In genomic region chr20:58690851-58691250, GRCh38 we compare ENCODE assay signal across 10 cellular contexts. TPM values are rescaled to one million over a fixed set of nuclear protein-coding genes. Genes with fewer than 3 reads are reported as not detected.
DNase-seq lines count a peak whose midpoint lies in the region; ATAC-seq, FAIRE-seq and TF ChIP-seq lines count a peak whose summit lies in the region.
"Had no signal": no experiment of that assay in that cellular context is flagged by ENCODE, and none has a peak within 500 bp of the region (broad histone marks: within the 10 kb centered on the region; RNA-seq: fewer than 3 reads in every experiment).

No MANE protein-coding gene starts in this region.

- H3K27me3 ChIP-seq in HepG2 (ENCODE audit: control insufficient read depth in 1 of 2, insufficient read depth in 2 of 2, low read length in 2 of 2) = no peaks in the 10 kb centered on the region
- H3K27me3 ChIP-seq in right lobe of liver = no peaks in the 10 kb centered on the region
- H3K27me3 ChIP-seq in trophoblast cell (ENCODE audit: insufficient read depth, low read length) = no peaks in the 10 kb centered on the region
- no peaks in the 10 kb centered on the region for H3K27me3 ChIP-seq in MG63

- no peak overlapping the region for H4K8ac ChIP-seq in trophoblast cell (ENCODE audit: low read depth, low read length)

- WGBS in HepG2 (ENCODE audit: low lambda C conversion rate) = 86% methylated on average over 6 of the region's 6 CpGs
- WGBS in right lobe of liver (ENCODE audit: insufficient coverage, low coverage, low lambda C conversion rate, missing lambda C conversion rate) = 48% methylated on average over 6 of the region's 6 CpGs
- WGBS in trophoblast cell (ENCODE audit: extremely low coverage, insufficient coverage, insufficient read length) = no CpG with 5 or more reads among the region's 6 CpGs

- FAIRE-seq in HepG2 (lab: Jason Lieb, UNC) = no peak

- no peak overlapping the region for H4K91ac ChIP-seq in trophoblast cell (ENCODE audit: low read depth, low read length)

- H3K23ac ChIP-seq in trophoblast cell (ENCODE audit: low read length) = no peak overlapping the region

- H2AFZ ChIP-seq in HepG2 (ENCODE audit: low read length) (no peak overlapping the region), trophoblast cell (ENCODE audit: insufficient read depth, low read length, poor library complexity) (no peak overlapping the region)

- ATAC-seq in HepG2 = no peak
- no peak for ATAC-seq in right lobe of liver
- ATAC-seq in naive thymus-derived CD8-positive, alpha-beta T cell = no peak
- ATAC-seq: Panc1; stimulated activated naive CD8-positive, alpha-beta T cell treated with anti-CD3 and anti-CD28 coated beads, Interleukin-15, amount 100 ng/mL, for 72 hours had no signal

- no peaks in the 10 kb centered on the region for H3K4me1 ChIP-seq in HepG2 (ENCODE audit: insufficient read depth, low read length)
- H3K4me1 ChIP-seq in right lobe of liver = peaks cover 0 to 13% (median 3%) of the 10 kb centered on the region in 4 donors
- peaks cover 9 to 12% of the 10 kb centered on the region in 2 experiments for H3K4me1 ChIP-seq in trophoblast cell (ENCODE audit: control insufficient read depth in 1 of 2, insufficient read depth in 2 of 2, low read length in 2 of 2)

- H3K79me1 ChIP-seq in trophoblast cell (ENCODE audit: low read length) = peaks cover 9% of the 10 kb centered on the region

- no TSS peak for BruUV-seq in HepG2 (replicated peaks; lab: Mats Ljungman, UMichigan)

- H3K79me2 ChIP-seq in HepG2 (ENCODE audit: insufficient read depth, low read length) = no peaks in the 10 kb centered on the region
- peaks cover 2% of the 10 kb centered on the region for H3K79me2 ChIP-seq in trophoblast cell (ENCODE audit: control insufficient read depth, insufficient read depth, low read length, poor library complexity)

- H3K27me3 Mint-ChIP-seq in endothelial cell (ENCODE audit: unreplicated experiment) = peaks cover 6% of the 10 kb centered on the region
- H3K27me3 Mint-ChIP-seq in naive thymus-derived CD8-positive, alpha-beta T cell = no peaks in the 10 kb centered on the region
- H3K27me3 Mint-ChIP-seq: stimulated activated naive CD8-positive, alpha-beta T cell treated with anti-CD3 and anti-CD28 coated beads, Interleukin-15, amount 100 ng/mL, for 72 hours had no signal

- H3K4me3 ChIP-seq in HepG2 (replicated peaks in 1 of 3; ENCODE audit: insufficient read depth in 1 of 3, low read depth in 2 of 3, low read length in 3 of 3) (no peak overlapping the region), right lobe of liver (no peak overlapping the region), trophoblast cell (ENCODE audit: low read depth, low read length) (no peak overlapping the region), MG63 (no peak overlapping the region)

- TF ChIP-seq POLR2A in HepG2 (IDR thresholded peaks at IDR 0.05; ENCODE audit: insufficient read depth in 1 of 2, low read depth in 2 of 2, low read length in 2 of 2) (no peak), right lobe of liver (IDR thresholded peaks at IDR 0.05) (no peak)

- no peak overlapping the region for H3K18ac ChIP-seq in trophoblast cell (ENCODE audit: low read length)

- H2BK12ac ChIP-seq in trophoblast cell (ENCODE audit: low read length) = no peak overlapping the region

- no peaks in the 10 kb centered on the region for H4K20me1 ChIP-seq in HepG2 (ENCODE audit: insufficient read depth, low read length)

- no peaks in the 10 kb centered on the region for H3K9me3 Mint-ChIP-seq in endothelial cell (ENCODE audit: unreplicated experiment)
- H3K9me3 Mint-ChIP-seq in naive thymus-derived CD8-positive, alpha-beta T cell = no peaks in the 10 kb centered on the region
- H3K9me3 Mint-ChIP-seq: stimulated activated naive CD8-positive, alpha-beta T cell treated with anti-CD3 and anti-CD28 coated beads, Interleukin-15, amount 100 ng/mL, for 72 hours had no signal

- H3K4me2 ChIP-seq in HepG2 (ENCODE audit: low read depth, low read length) (no peak overlapping the region), trophoblast cell (ENCODE audit: low read length) (no peak overlapping the region)

- TF ChIP-seq CTCF in HepG2 (CRISPR knock-in tag; IDR thresholded peaks at IDR 0.05) (no peak), right lobe of liver (IDR thresholded peaks at IDR 0.05) (no peak), endothelial cell (IDR thresholded peaks at IDR 0.05; ENCODE audit: unreplicated experiment) (no peak)

- no peak overlapping the region for H2AK5ac ChIP-seq in trophoblast cell (ENCODE audit: low read length)

- CTCF ChIA-PET in HepG2 (lab: Yijun Ruan, JAX; ENCODE audit: low intra/inter-chr PET ratio, low total read pairs) = no interaction called here

- H3K9me3 ChIP-seq in HepG2 (ENCODE audit: low read length) = no peaks in the 10 kb centered on the region
- no peaks in the 10 kb centered on the region for H3K9me3 ChIP-seq in right lobe of liver
- H3K9me3 ChIP-seq in trophoblast cell (ENCODE audit: insufficient read depth, low read depth, low read length) = peaks cover 5% of the 10 kb centered on the region
- peaks cover 4% of the 10 kb centered on the region; the same call in 1 of the 2 replicates for H3K9me3 ChIP-seq in MG63

- H2BK5ac ChIP-seq in trophoblast cell (ENCODE audit: low read depth, low read length, poor library complexity) = no peak overlapping the region

- H3K4me1 Mint-ChIP-seq in endothelial cell (ENCODE audit: unreplicated experiment) = peaks cover 14% of the 10 kb centered on the region
- H3K4me1 Mint-ChIP-seq in naive thymus-derived CD8-positive, alpha-beta T cell = peaks cover 3 to 13% (median 9%) of the 10 kb centered on the region in 4 donors

- no peak for TF ChIP-seq EP300 in HepG2 (IDR thresholded peaks at IDR 0.05; ENCODE audit: low read depth in 2 of 2, low read length in 2 of 2)
- no peak for TF ChIP-seq EP300 in HepG2 (CRISPR knock-in tag; IDR thresholded peaks at IDR 0.05; ENCODE audit: borderline replicate concordance)

- no peak overlapping the region for H3K14ac ChIP-seq in trophoblast cell (ENCODE audit: low read length)

- H3K4me3 Mint-ChIP-seq in endothelial cell (ENCODE audit: unreplicated experiment) = no peak overlapping the region
- H3K4me3 Mint-ChIP-seq in naive thymus-derived CD8-positive, alpha-beta T cell = peak overlapping the region in 8 of 10 donors; percentile 1 to 62 (median 38)

- no peak overlapping the region for H4K12ac ChIP-seq in trophoblast cell (ENCODE audit: low read depth, low read length)

- TF ChIP-seq RAD21 in HepG2 (CRISPR knock-in tag; IDR thresholded peaks at IDR 0.05) = no peak

- in situ Hi-C loops in HepG2 (cut with HindIII; ENCODE audit: extremely low pct_ligation_motif_present, low pct_unique_long_range_greater_than_20kb) = no loop called here

- H3K9ac ChIP-seq in HepG2 (ENCODE audit: insufficient read depth, low read depth, low read length) (no peak overlapping the region), trophoblast cell (ENCODE audit: low read length) (no peak overlapping the region)

- DNase-seq in HepG2 (ENCODE audit: low spot score) (no peak), right lobe of liver (no peak), endothelial cell (ENCODE audit: low spot score) (no peak), HPDE6-E6E7 (ENCODE audit: extremely low spot score) (no peak), trophoblast cell (no peak), NOMO-1 (lab: John Stamatoyannopoulos, UW; ENCODE audit: unreplicated experiment in 2 of 2) (no peak), MG63 (no peak)
- DNase-seq in naive thymus-derived CD8-positive, alpha-beta T cell = no peak

- peak overlapping the region; percentile 30 for H3K27ac Mint-ChIP-seq in endothelial cell (ENCODE audit: unreplicated experiment)
- peak overlapping the region; percentile 8 to 87 (median 66) for H3K27ac Mint-ChIP-seq in naive thymus-derived CD8-positive, alpha-beta T cell

- H3K36me3 Mint-ChIP-seq in endothelial cell (ENCODE audit: low read depth, unreplicated experiment) = no peaks in the 10 kb centered on the region
- H3K36me3 Mint-ChIP-seq in naive thymus-derived CD8-positive, alpha-beta T cell = peaks cover 0 to 6% (median 4%) of the 10 kb centered on the region in 3 donors

- H2BK120ac ChIP-seq in trophoblast cell (ENCODE audit: insufficient read depth, low read length, poor library complexity) = no peak overlapping the region

- H3K4ac ChIP-seq in trophoblast cell (ENCODE audit: low read depth, low read length) = no peak overlapping the region

- POLR2A ChIA-PET in HepG2 (lab: Yijun Ruan, JAX) = no interaction called here
- POLR2A ChIA-PET in naive thymus-derived CD8-positive, alpha-beta T cell (lab: Charles Lee) = interaction anchor here (0.6 to 6.5 kb wide), 6 partner anchors 8 to 395 kb away, joined by 3 to 67 read pairs (median 3); partner anchors contain the start of gene STX16

- intact Hi-C loops in HepG2 (cut with micrococcal nuclease; ENCODE audit: unreplicated experiment) (no loop called here), right lobe of liver (cut with DNase I) (no loop called here)

- H3K36me3 ChIP-seq in HepG2 (replicated peaks in 1 of 2; ENCODE audit: control insufficient read depth in 1 of 2, insufficient read depth in 2 of 2, low read length in 2 of 2) (peaks cover 0 to 16% of the 10 kb centered on the region in 2 experiments; a peak in 3 of 5 replicates), right lobe of liver (no peaks in the 10 kb centered on the region), trophoblast cell (ENCODE audit: control insufficient read depth in 1 of 2, insufficient read depth in 2 of 2, low read length in 2 of 2) (peaks cover 2 to 5% of the 10 kb centered on the region in 2 experiments), MG63 (peaks cover 9% of the 10 kb centered on the region)

- H3K27ac ChIP-seq in HepG2 (ENCODE audit: extremely low read length, insufficient read depth, low read length) = no peak overlapping the region
- no peak overlapping the region for H3K27ac ChIP-seq in right lobe of liver
- no peak overlapping the region for H3K27ac ChIP-seq in trophoblast cell (ENCODE audit: low read depth, low read length)

RNA-seq across cellular contexts. Expression of gene NPEPL1, which starts 1.7 kb away (rescaled TPM):
- 0.60 and 4.1 TPM in 2 replicates for total RNA-seq in HepG2 (2016; rRNA removed; fragmentation: Illumina TruSeq; extraction: Trizol)
- total RNA-seq in HepG2 (2016; cell fraction: cytosol; rRNA removed; fragmentation: Illumina TruSeq; extraction: Trizol; ENCODE audit: low read depth) = 3.0 and 3.1 TPM in 2 replicates
- total RNA-seq in HepG2 (2016; cell fraction: insoluble cytoplasmic fraction; rRNA removed; fragmentation: Illumina TruSeq; extraction: Trizol) = 0.30 and 4.3 TPM in 2 replicates
- total RNA-seq in HepG2 (2016; cell fraction: membrane; rRNA removed; fragmentation: Illumina TruSeq; extraction: Trizol) = 0.96 and 1.0 TPM in 2 replicates
- 8.0 and 8.6 TPM in 2 replicates for total RNA-seq in HepG2 (2016; cell fraction: nucleus; rRNA removed; fragmentation: Illumina TruSeq; extraction: Trizol)
- 7.5 and 9.9 TPM in 2 replicates for polyA plus RNA-seq in HepG2 (2011; rRNA removed)
- 1.3 and 1.9 TPM in 2 replicates for polyA plus RNA-seq in HepG2 (2011; cell fraction: cytosol; rRNA removed)
- polyA plus RNA-seq in HepG2 (2011; cell fraction: nucleus; rRNA removed) = 184 and 219 TPM in 2 replicates
- 16.9 and 23.0 TPM in 2 replicates for polyA plus RNA-seq in HepG2 (2012)
- polyA plus RNA-seq in HepG2 (2016; cell fraction: cytosol; fragmentation: Illumina TruSeq; extraction: Trizol; ENCODE audit: low read depth) = 0.41 and 0.51 TPM in 2 replicates
- 0.69 and 1.4 TPM in 2 replicates for polyA plus RNA-seq in HepG2 (2016; cell fraction: insoluble cytoplasmic fraction; fragmentation: Illumina TruSeq; extraction: Trizol; ENCODE audit: low read depth)
- 0.55 and 0.71 TPM in 2 replicates for polyA plus RNA-seq in HepG2 (2016; cell fraction: membrane; fragmentation: Illumina TruSeq; extraction: Trizol; ENCODE audit: low read depth)
- 49.5 and 52.8 TPM in 2 replicates for polyA plus RNA-seq in HepG2 (2016; cell fraction: nucleus; fragmentation: Illumina TruSeq; extraction: Trizol; ENCODE audit: insufficient read depth, low read depth)
- polyA minus RNA-seq in HepG2 (2011; rRNA and poly(A)+ RNA removed; ENCODE audit: low replicate concordance) = 8.5 and 18.0 TPM in 2 replicates
- polyA minus RNA-seq in HepG2 (2011; cell fraction: cytosol; rRNA and poly(A)+ RNA removed) = 0.49 and 0.88 TPM in 2 replicates
- polyA minus RNA-seq in HepG2 (2011; cell fraction: nucleus; rRNA and poly(A)+ RNA removed) = 24.2 and 30.1 TPM in 2 replicates
- total RNA-seq in right lobe of liver = 10 to 100 TPM in 5 of 6 experiments, 1 to 10 TPM in 1; 7.7 to 13.9 (median 10.1) TPM
- total RNA-seq in endothelial cell (ENCODE audit: unreplicated experiment) = 37.6 TPM
- 10 to 100 TPM; 43.1 to 44.8 TPM for total RNA-seq in naive thymus-derived CD8-positive, alpha-beta T cell
- polyA plus RNA-seq in naive thymus-derived CD8-positive, alpha-beta T cell = 1 to 10 TPM; 5.3 to 6.3 (median 5.5) TPM
- 11.3 and 12.1 TPM in 2 replicates for polyA plus RNA-seq in trophoblast cell (2013)
- total RNA-seq in MG63 (2014; rRNA removed; shearing (Covaris generic); ENCODE audit: low replicate concordance) = 44.7 and 46.2 TPM in 2 replicates

RNA-seq across cellular contexts. Expression of gene STX16, which starts 39.8 kb away (rescaled TPM):
- 28.0 and 40.5 TPM in 2 replicates for total RNA-seq in HepG2 (2016; rRNA removed; fragmentation: Illumina TruSeq; extraction: Trizol)
- total RNA-seq in HepG2 (2016; cell fraction: cytosol; rRNA removed; fragmentation: Illumina TruSeq; extraction: Trizol; ENCODE audit: low read depth) = 42.2 and 47.4 TPM in 2 replicates
- 26.0 and 32.7 TPM in 2 replicates for total RNA-seq in HepG2 (2016; cell fraction: insoluble cytoplasmic fraction; rRNA removed; fragmentation: Illumina TruSeq; extraction: Trizol)
- total RNA-seq in HepG2 (2016; cell fraction: membrane; rRNA removed; fragmentation: Illumina TruSeq; extraction: Trizol) = 41.8 and 44.6 TPM in 2 replicates
- 52.2 and 59.0 TPM in 2 replicates for total RNA-seq in HepG2 (2016; cell fraction: nucleus; rRNA removed; fragmentation: Illumina TruSeq; extraction: Trizol)
- 72.7 and 79.2 TPM in 2 replicates for polyA plus RNA-seq in HepG2 (2011; rRNA removed)
- polyA plus RNA-seq in HepG2 (2011; cell fraction: cytosol; rRNA removed) = 37.3 and 55.0 TPM in 2 replicates
- 168 and 204 TPM in 2 replicates for polyA plus RNA-seq in HepG2 (2011; cell fraction: nucleus; rRNA removed)
- 88.7 and 102 TPM in 2 replicates for polyA plus RNA-seq in HepG2 (2012)
- polyA plus RNA-seq in HepG2 (2016; cell fraction: cytosol; fragmentation: Illumina TruSeq; extraction: Trizol; ENCODE audit: low read depth) = 6.6 and 6.7 TPM in 2 replicates
- 48.8 and 56.0 TPM in 2 replicates for polyA plus RNA-seq in HepG2 (2016; cell fraction: insoluble cytoplasmic fraction; fragmentation: Illumina TruSeq; extraction: Trizol; ENCODE audit: low read depth)
- 27.8 and 29.3 TPM in 2 replicates for polyA plus RNA-seq in HepG2 (2016; cell fraction: membrane; fragmentation: Illumina TruSeq; extraction: Trizol; ENCODE audit: low read depth)
- polyA plus RNA-seq in HepG2 (2016; cell fraction: nucleus; fragmentation: Illumina TruSeq; extraction: Trizol; ENCODE audit: insufficient read depth, low read depth) = 245 and 266 TPM in 2 replicates
- polyA minus RNA-seq in HepG2 (2011; rRNA and poly(A)+ RNA removed; ENCODE audit: low replicate concordance) = 15.4 and 22.9 TPM in 2 replicates
- 18.4 and 26.0 TPM in 2 replicates for polyA minus RNA-seq in HepG2 (2011; cell fraction: cytosol; rRNA and poly(A)+ RNA removed)
- 99.9 and 121 TPM in 2 replicates for polyA minus RNA-seq in HepG2 (2011; cell fraction: nucleus; rRNA and poly(A)+ RNA removed)
- 10 to 100 TPM; 18.1 to 25.3 (median 22.2) TPM for total RNA-seq in right lobe of liver
- 77.9 TPM for total RNA-seq in endothelial cell (ENCODE audit: unreplicated experiment)
- 100 to 1,000 TPM; 183 to 205 TPM for total RNA-seq in naive thymus-derived CD8-positive, alpha-beta T cell
- polyA plus RNA-seq in naive thymus-derived CD8-positive, alpha-beta T cell = 10 to 100 TPM; 23.2 to 35.9 (median 30.4) TPM
- polyA plus RNA-seq in trophoblast cell (2013) = 26.9 and 28.5 TPM in 2 replicates
- 30.4 and 45.4 TPM in 2 replicates for total RNA-seq in MG63 (2014; rRNA removed; shearing (Covaris generic); ENCODE audit: low replicate concordance)
